16 cellular contexts compared by ENCODE assay signal in the genomic region with DNA sequence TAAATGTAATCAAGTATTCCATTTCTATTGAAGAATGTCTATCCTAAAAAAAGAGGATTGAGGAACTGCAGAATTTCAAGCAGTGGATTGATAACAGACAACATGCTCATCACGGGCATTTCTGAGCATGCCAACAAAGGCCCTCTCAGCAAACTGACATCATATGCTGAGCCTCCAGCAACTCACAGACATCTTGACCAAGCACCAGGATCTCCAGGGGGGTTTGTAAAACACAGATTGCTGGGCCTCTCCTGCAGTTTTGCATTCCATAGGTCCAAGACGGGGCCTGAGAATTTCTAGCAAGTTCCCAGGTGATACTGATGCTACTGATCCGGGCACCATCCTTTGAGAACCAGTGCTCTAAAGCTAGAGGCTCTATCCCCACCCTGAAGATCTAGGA.
DNase-seq lines count a peak whose midpoint lies in the region; ATAC-seq and TF ChIP-seq lines count a peak whose summit lies in the region.
"Had no signal": no experiment of that assay in that cellular context is flagged by ENCODE, and none has a peak within 500 bp of the region (broad histone marks: within the 10 kb centered on the region; RNA-seq: fewer than 3 reads in every experiment).

No MANE protein-coding gene starts in this region.

- peaks cover 72% of the 10 kb centered on the region for H3K4me1 Mint-ChIP-seq in endodermal cell

- H3K9ac ChIP-seq in SK-N-SH = no peak overlapping the region
- no peak overlapping the region for H3K9ac ChIP-seq in endodermal cell (ENCODE audit: extremely low read depth, low read length, poor library complexity, severe bottlenecking)
- no peak overlapping the region for H3K9ac ChIP-seq in PC-3 (ENCODE audit: low read length)

- no peak overlapping the region for H2AFZ ChIP-seq in SK-N-SH (ENCODE audit: low read depth)
- H2AFZ ChIP-seq in PC-3 (ENCODE audit: low read length) = no peak overlapping the region

- H3K27me3 Mint-ChIP-seq in endodermal cell (ENCODE audit: insufficient read depth) = no peaks in the 10 kb centered on the region

- no peak for TF ChIP-seq EP300 in SK-N-SH (IDR thresholded peaks at IDR 0.05; ENCODE audit: borderline replicate concordance in 1 of 2, low read depth in 1 of 2, low read length in 1 of 2)

- H3K36me3 ChIP-seq in SK-N-SH (replicated peaks in 1 of 2; ENCODE audit: control insufficient read depth in 1 of 2, insufficient read depth in 2 of 2, low read length in 1 of 2) (no peaks in the 10 kb centered on the region), endodermal cell (ENCODE audit: control insufficient read depth, insufficient read depth, low read length) (no peaks in the 10 kb centered on the region), neutrophil (no peaks in the 10 kb centered on the region), brain microvascular endothelial cell (replicated peaks) (no peaks in the 10 kb centered on the region), PC-3 (ENCODE audit: low read depth, low read length) (no peaks in the 10 kb centered on the region)

- H3K4me1 ChIP-seq in SK-N-SH (ENCODE audit: control insufficient read depth in 1 of 2, insufficient read depth in 2 of 2, low read depth in 1 of 2, low read length in 1 of 2) (peaks cover 8 to 30% of the 10 kb centered on the region in 2 experiments), endodermal cell (ENCODE audit: control insufficient read depth, insufficient read depth, low read length) (peaks cover 12% of the 10 kb centered on the region), neutrophil (ENCODE audit: control insufficient read depth in 1 of 2, insufficient read depth in 1 of 2, low read depth in 1 of 2, low read length in 1 of 2) (peaks cover under 1 to 14% of the 10 kb centered on the region in 2 experiments), PC-3 (ENCODE audit: insufficient read depth, low read length) (peaks cover 35% of the 10 kb centered on the region)

- peak overlapping the region; percentile 3; the same call in 1 of the 2 replicates for H3K4me2 ChIP-seq in SK-N-SH
- no peak overlapping the region for H3K4me2 ChIP-seq in PC-3 (ENCODE audit: low read length)

- in situ Hi-C loops in brain microvascular endothelial cell (cut with HindIII; ENCODE audit: low pct_ligation_motif_present, low sequenced_read_pairs) = no loop called here

- TF ChIP-seq RAD21 in SK-N-SH (IDR thresholded peaks at IDR 0.05; ENCODE audit: low read length) = no peak

- H3K9me3 Mint-ChIP-seq in endodermal cell = no peaks in the 10 kb centered on the region

- no TSS peak for BruUV-seq in PC-3 (replicated peaks; lab: Mats Ljungman, UMichigan)

- ATAC-seq in GM19023 (IDR thresholded peaks at IDR 0.05; ENCODE audit: unreplicated experiment) = no peak
- no peak for ATAC-seq in PC-3
- ATAC-seq: activated CD4-positive, CD25-positive, alpha-beta regulatory T cell treated with anti-CD3 and anti-CD28 coated beads, Interleukin-2, amount 50 U/mL, for 24 hours had no signal

- H4K20me1 ChIP-seq in SK-N-SH (ENCODE audit: insufficient read depth) (no peaks in the 10 kb centered on the region), PC-3 (ENCODE audit: low read length) (no peaks in the 10 kb centered on the region)

- POLR2A ChIA-PET in SK-N-SH (lab: Yijun Ruan, JAX) (no interaction called here), PC-3 (lab: Charles Lee; ENCODE audit: unreplicated experiment) (no interaction called here)

- 86% methylated on average over 3 of the region's 3 CpGs for WGBS in SK-N-SH (ENCODE audit: low lambda C conversion rate)
- WGBS in endodermal cell (ENCODE audit: insufficient coverage in 1 of 2, insufficient read length in 1 of 2), 2 experiments = 88 to 92% methylated on average over 2 to 3 of the region's 3 CpGs

- no peak overlapping the region for H3K4me3 Mint-ChIP-seq in endodermal cell

- peaks cover 5% of the 10 kb centered on the region for H3K36me3 Mint-ChIP-seq in endodermal cell (ENCODE audit: low read depth)

- H3F3A ChIP-seq in SK-N-SH (replicated peaks; ENCODE audit: insufficient read depth) (peaks cover 35% of the 10 kb centered on the region), PC-3 (ENCODE audit: low read length, unreplicated experiment) (no peaks in the 10 kb centered on the region)

- peak overlapping the region; percentile 33 for H3K27ac ChIP-seq in C4-2B
- H3K27ac ChIP-seq in SK-N-SH (ENCODE audit: low read depth in 2 of 2, low read length in 1 of 2) = peak overlapping the region in 1 of 2 experiments; percentile 91; a peak in 3 of 4 replicates
- H3K27ac ChIP-seq in endodermal cell (ENCODE audit: low read depth, low read length) = no peak overlapping the region
- peak overlapping the region; percentile 19 for H3K27ac ChIP-seq in neutrophil
- no peak overlapping the region for H3K27ac ChIP-seq in brain microvascular endothelial cell
- H3K27ac ChIP-seq in PC-3 (ENCODE audit: low read length) = no peak overlapping the region
- H3K27ac ChIP-seq: epithelial cell of prostate had no signal

- intact Hi-C loops in PC-3 (cut with micrococcal nuclease) = no loop called here

- TF ChIP-seq CTCF in C4-2B (conservative IDR thresholded peaks at IDR 0.05) (no peak), SK-N-SH (IDR thresholded peaks at IDR 0.05) (no peak), endodermal cell (conservative IDR thresholded peaks at IDR 0.05) (no peak), neutrophil (IDR thresholded peaks at IDR 0.05) (no peak), brain microvascular endothelial cell (IDR thresholded peaks at IDR 0.05; ENCODE audit: low read depth, low read length, missing control alignments) (no peak), PC-3 (conservative IDR thresholded peaks at IDR 0.05; ENCODE audit: low read depth, low read length) (no peak)

- no peaks in the 10 kb centered on the region for H3K9me2 ChIP-seq in SK-N-SH
- no peaks in the 10 kb centered on the region for H3K9me2 ChIP-seq in PC-3 (replicated peaks; ENCODE audit: low read length)

- no peaks in the 10 kb centered on the region for H3K27me3 ChIP-seq in SK-N-SH (ENCODE audit: insufficient read depth)
- H3K27me3 ChIP-seq in endodermal cell (ENCODE audit: control insufficient read depth, insufficient read depth, low read length, poor library complexity, severe bottlenecking) = no peaks in the 10 kb centered on the region
- no peaks in the 10 kb centered on the region for H3K27me3 ChIP-seq in neutrophil
- H3K27me3 ChIP-seq in brain microvascular endothelial cell (replicated peaks) = no peaks in the 10 kb centered on the region
- H3K27me3 ChIP-seq in PC-3 (ENCODE audit: low read length) = no peaks in the 10 kb centered on the region

- DNase-seq in SK-N-SH (no peak), endodermal cell (peak; percentile 66), brain microvascular endothelial cell (no peak), MV-4-11 (lab: John Stamatoyannopoulos, UW) (no peak), PC-3 (no peak)
- DNase-seq: activated naive CD4-positive, alpha-beta T cell treated with Interleukin-2 at 50 U/mL for 16 hours; glutamatergic neuron; kidney; NCI-H2107; NCI-H774; T-helper 1 cell had no signal

- H3K9me3 ChIP-seq in SK-N-SH (no peaks in the 10 kb centered on the region), endodermal cell (ENCODE audit: control insufficient read depth, low read length) (no peaks in the 10 kb centered on the region), neutrophil (no peaks in the 10 kb centered on the region), PC-3 (ENCODE audit: low read length) (no peaks in the 10 kb centered on the region)

- H3K4me3 ChIP-seq in SK-N-SH (ENCODE audit: low read depth in 2 of 2, low read length in 1 of 2) (no peak overlapping the region), endodermal cell (ENCODE audit: low read length) (no peak overlapping the region), neutrophil (ENCODE audit: low read depth in 1 of 2, low read length in 1 of 2) (no peak overlapping the region), brain microvascular endothelial cell (ENCODE audit: low read depth, low read length) (no peak overlapping the region), PC-3 (ENCODE audit: low read length) (no peak overlapping the region)

- H3K27ac Mint-ChIP-seq in endodermal cell = peak overlapping the region; percentile 93

- peaks cover 94% of the 10 kb centered on the region for H3K79me2 ChIP-seq in SK-N-SH (ENCODE audit: insufficient read depth)
- no peaks in the 10 kb centered on the region for H3K79me2 ChIP-seq in PC-3 (ENCODE audit: low read length)

- CTCF ChIA-PET in SK-N-SH (lab: Yijun Ruan, JAX) (no interaction called here), PC-3 (lab: Charles Lee) (no interaction called here)

TF ChIP-seq in SK-N-SH, 30 proteins besides CTCF, POLR2A, EP300 and RAD21 (continues in another document):
- TF ChIP-seq NRF1 (IDR thresholded peaks at IDR 0.05; ENCODE audit: low read depth, low read length) (no peak), RFX5 (IDR thresholded peaks at IDR 0.05; ENCODE audit: low read length) (no peak), FOSL2 (IDR thresholded peaks at IDR 0.05; ENCODE audit: borderline replicate concordance, low read depth) (no peak), GATA2 (CRISPR knock-in tag; IDR thresholded peaks at IDR 0.05) (no peak), RCOR1 (IDR thresholded peaks at IDR 0.05; ENCODE audit: low read length) (no peak)
- TF ChIP-seq, protein P1, sequence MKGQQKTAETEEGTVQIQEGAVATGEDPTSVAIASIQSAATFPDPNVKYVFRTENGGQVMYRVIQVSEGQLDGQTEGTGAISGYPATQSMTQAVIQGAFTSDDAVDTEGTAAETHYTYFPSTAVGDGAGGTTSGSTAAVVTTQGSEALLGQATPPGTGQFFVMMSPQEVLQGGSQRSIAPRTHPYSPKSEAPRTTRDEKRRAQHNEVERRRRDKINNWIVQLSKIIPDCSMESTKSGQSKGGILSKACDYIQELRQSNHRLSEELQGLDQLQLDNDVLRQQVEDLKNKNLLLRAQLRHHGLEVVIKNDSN (IDR thresholded peaks at IDR 0.05; ENCODE audit: borderline replicate concordance, low read depth) = no peak
- TF ChIP-seq, protein P2, sequence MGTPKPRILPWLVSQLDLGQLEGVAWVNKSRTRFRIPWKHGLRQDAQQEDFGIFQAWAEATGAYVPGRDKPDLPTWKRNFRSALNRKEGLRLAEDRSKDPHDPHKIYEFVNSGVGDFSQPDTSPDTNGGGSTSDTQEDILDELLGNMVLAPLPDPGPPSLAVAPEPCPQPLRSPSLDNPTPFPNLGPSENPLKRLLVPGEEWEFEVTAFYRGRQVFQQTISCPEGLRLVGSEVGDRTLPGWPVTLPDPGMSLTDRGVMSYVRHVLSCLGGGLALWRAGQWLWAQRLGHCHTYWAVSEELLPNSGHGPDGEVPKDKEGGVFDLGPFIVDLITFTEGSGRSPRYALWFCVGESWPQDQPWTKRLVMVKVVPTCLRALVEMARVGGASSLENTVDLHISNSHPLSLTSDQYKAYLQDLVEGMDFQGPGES (IDR thresholded peaks at IDR 0.05; ENCODE audit: low read depth, low read length) = no peak

Comparison
In these comparisons a context has a peak if more than half of its experiments do, and no peak if none do; other contexts are left out.
1. H3K27ac ChIP-seq: peak in C4-2B (single experiment) and neutrophil (single experiment); none in endodermal cell (single experiment), brain microvascular endothelial cell (single experiment) and PC-3 (single experiment).